Comparison of ENCODE assay signal across 8 cellular contexts in the genomic region with DNA sequence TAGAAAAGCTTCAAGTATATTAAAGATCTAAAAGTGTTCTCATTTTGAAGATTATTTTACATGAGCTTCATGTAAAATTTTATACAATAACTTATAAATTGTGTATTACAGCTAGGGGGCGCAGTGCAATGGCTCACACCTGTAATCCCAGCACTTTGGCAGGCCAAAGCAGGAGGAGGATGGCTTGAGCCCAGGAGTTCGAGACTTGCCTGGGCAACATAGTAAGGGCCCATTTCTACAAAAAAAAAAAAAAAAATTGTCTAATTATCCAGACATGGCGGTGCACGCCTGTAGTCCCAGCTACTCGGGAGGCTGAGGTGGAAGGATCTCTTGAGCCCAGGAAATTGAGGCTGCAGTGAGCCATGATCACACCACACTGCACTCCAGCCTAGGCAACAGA. TPM values are rescaled to one million over a fixed set of nuclear protein-coding genes. Genes with fewer than 3 reads are reported as not detected.
DNase-seq lines count a peak whose midpoint lies in the region; ATAC-seq and TF ChIP-seq lines count a peak whose summit lies in the region.

No MANE protein-coding gene starts in this region.

- in situ Hi-C loops in GM13976 (cut with MboI; ENCODE audit: low sequenced_read_pairs, unreplicated experiment): no loop called here
- in situ Hi-C loops in SK-MEL-5 (cut with HindIII; ENCODE audit: low pct_unique_long_range_greater_than_20kb, low sequenced_read_pairs): no loop called here
- in situ Hi-C loops in brain microvascular endothelial cell (cut with HindIII; ENCODE audit: low pct_ligation_motif_present, low sequenced_read_pairs): no loop called here
- in situ Hi-C loops in transverse colon (cut with MboI; ENCODE audit: low pct_ligation_motif_present in 1 of 4, low pct_unique_long_range_greater_than_20kb in 1 of 4, low sequenced_read_pairs in 3 of 4): loop anchor here in 2 of 4 donors (5.0 to 10.0 kb wide), 2 partner anchors 138 to 141 kb away; no protein-coding TSS in a partner anchor

- 70 to 76% methylated on average over 4 to 5 of the region's 5 CpGs for WGBS in transverse colon (ENCODE audit: low coverage in 1 of 2), 2 donors

- DNase-seq in AG20443 (ENCODE audit: low spot score) (peak; percentile 12), GM13976 (ENCODE audit: low spot score) (no peak), SK-MEL-5 (ENCODE audit: low read depth, low spot score) (peak; percentile 56), brain microvascular endothelial cell (peak; percentile 18), lung microvascular endothelial cell (ENCODE audit: low read depth in 2 of 2) (peak; percentile 60 to 68), transverse colon (peak; percentile 36), cerebellum (ENCODE audit: low spot score) (no peak)

- no peaks in the 10 kb centered on the region for H3K27me3 ChIP-seq in brain microvascular endothelial cell (replicated peaks)
- no peaks in the 10 kb centered on the region for H3K27me3 ChIP-seq in transverse colon

- no peaks in the 10 kb centered on the region for H3K9me3 ChIP-seq in transverse colon

- H3K4me3 ChIP-seq in brain microvascular endothelial cell (ENCODE audit: low read depth, low read length) (no peak overlapping the region), transverse colon (no peak overlapping the region)

- TF ChIP-seq POLR2A in transverse colon (IDR thresholded peaks at IDR 0.05): no peak

- TF ChIP-seq CTCF in GM13976 (IDR thresholded peaks at IDR 0.05; ENCODE audit: borderline replicate concordance, control extremely low read depth, extremely low read depth, insufficient read depth, missing control alignments) (peak; percentile 41), brain microvascular endothelial cell (IDR thresholded peaks at IDR 0.05; ENCODE audit: low read depth, low read length, missing control alignments) (peak; percentile 72), transverse colon (IDR thresholded peaks at IDR 0.05) (peak; percentile 60 to 65 (median 62))

- intact Hi-C loops in transverse colon (cut with DNase I; ENCODE audit: low total_unique reads): no loop called here

- H3K36me3 ChIP-seq in brain microvascular endothelial cell (replicated peaks) (peaks cover 3% of the 10 kb centered on the region), transverse colon (peaks cover 0 to 46% (median 12%) of the 10 kb centered on the region in 4 donors)

- H3K27ac ChIP-seq in brain microvascular endothelial cell (no peak overlapping the region), transverse colon (no peak overlapping the region)

- H3K4me1 ChIP-seq in transverse colon: no peaks in the 10 kb centered on the region

- ATAC-seq in HG03095 (IDR thresholded peaks at IDR 0.05; ENCODE audit: unreplicated experiment): no peak

- TF ChIP-seq EP300 in transverse colon (IDR thresholded peaks at IDR 0.05; ENCODE audit: low read depth): no peak

RNA-seq across cellular contexts. Expression of a gene that starts 16.6 kb away (rescaled TPM):
- total RNA-seq in SK-MEL-5 (2014; rRNA removed; shearing (Covaris generic)): 25.2 and 26.3 TPM in 2 replicates
- 16.1 and 17.3 TPM in 2 replicates for polyA plus RNA-seq in SK-MEL-5 (2015; cell fraction: cytosol; rRNA removed)
- polyA plus RNA-seq in SK-MEL-5 (2015; cell fraction: nucleus; rRNA removed): 10.2 and 12.6 TPM in 2 replicates
- 13.3 and 18.8 TPM in 2 replicates for total RNA-seq in lung microvascular endothelial cell
- 10 to 100 TPM in 3 of 4 donors, 1 to 10 TPM in 1; 8.2 to 42.6 (median 32.8) TPM for total RNA-seq in transverse colon
- 34.2 TPM for total RNA-seq in cerebellum

Comparison
In these comparisons a context has a peak if more than half of its experiments do, and no peak if none do; other contexts are left out.
1. DNase-seq: peak in AG20443 (single experiment), SK-MEL-5 (single experiment), brain microvascular endothelial cell (single experiment), lung microvascular endothelial cell (2 of 2) and transverse colon (single experiment); none in GM13976 (single experiment) and cerebellum (single experiment).
2. Peak in every context shown above with its lines, with median percentiles within 50 percentile points of each other: CTCF ChIP-seq.